Comparison of ENCODE assay signal across 23 cellular contexts in the genomic region with DNA sequence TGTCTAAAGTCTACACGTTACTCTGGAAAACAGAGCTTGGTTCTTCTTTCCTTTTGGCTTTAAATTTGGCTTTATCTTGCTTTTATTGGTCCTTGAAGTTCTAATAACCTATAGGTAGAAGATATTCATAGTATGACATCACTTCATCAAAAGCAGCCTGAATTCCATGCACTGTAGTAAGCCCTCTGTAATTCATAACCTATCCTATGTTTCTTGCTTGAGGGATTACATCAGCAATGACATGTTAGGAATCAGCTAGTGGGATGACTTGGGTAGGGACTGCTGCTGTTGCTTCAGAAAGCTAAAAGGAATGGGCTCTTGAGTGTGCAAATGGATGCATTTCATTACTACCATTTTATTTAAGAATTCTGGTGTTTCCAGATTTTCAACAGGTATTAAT.
DNase-seq lines count a peak whose midpoint lies in the region; ATAC-seq and TF ChIP-seq lines count a peak whose summit lies in the region.
"Had no signal": no experiment of that assay in that cellular context is flagged by ENCODE, and none has a peak within 500 bp of the region (broad histone marks: within the 10 kb centered on the region; RNA-seq: fewer than 3 reads in every experiment).

No MANE protein-coding gene starts in this region.

- no peak overlapping the region for H3K18ac ChIP-seq in IMR-90 (ENCODE audit: low read depth, low read length)

- no peaks in the 10 kb centered on the region for H3K36me3 Mint-ChIP-seq in chondrocyte (ENCODE audit: low read depth)
- H3K36me3 Mint-ChIP-seq: CD8-positive, alpha-beta T cell; IgD-negative memory B cell had no signal

- H3K4me1 Mint-ChIP-seq in chondrocyte (ENCODE audit: low read depth), result peaks cover 42% of the 10 kb centered on the region

- no peak overlapping the region for H2AK9ac ChIP-seq in IMR-90 (replicated peaks; ENCODE audit: low read depth, low read length, poor library complexity)

- TF ChIP-seq RAD21 in IMR-90 (IDR thresholded peaks at IDR 0.05; ENCODE audit: low read length), result no peak

- no peaks in the 10 kb centered on the region for H4K20me1 ChIP-seq in DND-41 (ENCODE audit: insufficient read depth, low read length)
- no peaks in the 10 kb centered on the region for H4K20me1 ChIP-seq in IMR-90 (ENCODE audit: insufficient read depth, low read length)

- WGBS in IMR-90 (ENCODE audit: extremely low coverage in 2 of 2, insufficient read length in 1 of 2), 2 experiments, result no CpG with 5 or more reads among the region's 1 CpG

- no peaks in the 10 kb centered on the region for H3K79me2 ChIP-seq in DND-41 (ENCODE audit: insufficient read depth, low read length)

- H2BK120ac ChIP-seq in IMR-90 (ENCODE audit: low read depth, low read length), result no peak overlapping the region

- no TSS peak for BruUV-seq in IMR-90 (replicated peaks; lab: Mats Ljungman, UMichigan)

- dilution Hi-C loops in IMR-90 (cut with HindIII; ENCODE audit: low sequenced_read_pairs, unreplicated experiment), result no loop called here

- no peak overlapping the region for H2BK5ac ChIP-seq in IMR-90 (ENCODE audit: low read depth, low read length, poor library complexity, severe bottlenecking)

- H4K5ac ChIP-seq in IMR-90 (ENCODE audit: low read depth, low read length), result no peak overlapping the region

- ATAC-seq in DND-41 (ENCODE audit: insufficient read depth, low read depth), result no peak
- peak; percentile 40; the same call in 1 of the 2 replicates for ATAC-seq in IMR-90 (ENCODE audit: low read depth)
- ATAC-seq in thoracic aorta (ENCODE audit: insufficient number of reproducible peaks, low FRiP score, low read depth), result no peak
- ATAC-seq in HG03354 (IDR thresholded peaks at IDR 0.05; ENCODE audit: poor library complexity, severe bottlenecking, unreplicated experiment), result no peak
- ATAC-seq: CD8-positive, alpha-beta T cell had no signal

- TF ChIP-seq POLR2A in IMR-90 (IDR thresholded peaks at IDR 0.05; ENCODE audit: low read depth, low read length), result no peak

- TF ChIP-seq CTCF in DND-41 (IDR thresholded peaks at IDR 0.05; ENCODE audit: borderline replicate concordance, extremely low read depth, low read length, poor library complexity, severe bottlenecking) (no peak), IMR-90 (conservative IDR thresholded peaks at IDR 0.05; ENCODE audit: low read depth, low read length) (no peak), chondrocyte (IDR thresholded peaks at IDR 0.05) (no peak), thoracic aorta (IDR thresholded peaks at IDR 0.05) (no peak)

- no peaks in the 10 kb centered on the region for H3K9me3 Mint-ChIP-seq in chondrocyte (ENCODE audit: low read depth)
- H3K9me3 Mint-ChIP-seq: CD8-positive, alpha-beta T cell; IgD-negative memory B cell had no signal

- H3K9me1 ChIP-seq in IMR-90 (ENCODE audit: insufficient read depth, low read length), result peaks cover 6% of the 10 kb centered on the region; the same call in 1 of the 2 replicates

- no peak overlapping the region for H4K91ac ChIP-seq in IMR-90 (ENCODE audit: insufficient read depth, low read depth, low read length)

- CTCF ChIA-PET in IMR-90 (lab: Yijun Ruan, JAX), result no interaction called here

- no peak overlapping the region for H3K9ac ChIP-seq in DND-41 (ENCODE audit: low read depth, low read length)
- H3K9ac ChIP-seq in IMR-90 (ENCODE audit: low read depth, low read length), result no peak overlapping the region

- H3K56ac ChIP-seq in IMR-90 (ENCODE audit: extremely low read depth, insufficient read depth, low read length), result no peak overlapping the region

- H3K4me3 Mint-ChIP-seq in chondrocyte (ENCODE audit: unreplicated experiment), result no peak overlapping the region
- H3K4me3 Mint-ChIP-seq: CD8-positive, alpha-beta T cell; IgD-negative memory B cell had no signal

- H3K4me3 ChIP-seq in DND-41 (ENCODE audit: low read depth in 1 of 2, low read length in 2 of 2), result no peak overlapping the region
- H3K4me3 ChIP-seq in IMR-90 (ENCODE audit: insufficient read depth, low read depth, low read length), result no peak overlapping the region
- no peak overlapping the region for H3K4me3 ChIP-seq in thoracic aorta
- H3K4me3 ChIP-seq in MG63, result no peak overlapping the region

- H3K27me3 ChIP-seq in DND-41 (ENCODE audit: insufficient read depth, low read length, poor library complexity), result no peaks in the 10 kb centered on the region
- no peaks in the 10 kb centered on the region for H3K27me3 ChIP-seq in IMR-90 (ENCODE audit: control insufficient read depth, insufficient read depth, low read length)
- H3K27me3 ChIP-seq in thoracic aorta (replicated peaks; ENCODE audit: insufficient read depth), result no peaks in the 10 kb centered on the region
- no peaks in the 10 kb centered on the region for H3K27me3 ChIP-seq in MG63

- POLR2A ChIA-PET in IMR-90 (lab: Charles Lee; ENCODE audit: unreplicated experiment), result no interaction called here

- peak overlapping the region; percentile 45 for H3K27ac ChIP-seq in DND-41 (ENCODE audit: low read length)
- no peak overlapping the region for H3K27ac ChIP-seq in IMR-90 (ENCODE audit: insufficient read depth, low read length)
- peak overlapping the region; percentile 39 to 83 for H3K27ac ChIP-seq in thoracic aorta

- H3K27me3 Mint-ChIP-seq in chondrocyte (ENCODE audit: low read depth), result no peaks in the 10 kb centered on the region
- H3K27me3 Mint-ChIP-seq: IgD-negative memory B cell had no signal

- peaks cover 66% of the 10 kb centered on the region for H3K4me1 ChIP-seq in DND-41 (ENCODE audit: insufficient read depth, low read length)
- peaks cover 3% of the 10 kb centered on the region; the same call in 1 of the 2 replicates for H3K4me1 ChIP-seq in IMR-90 (ENCODE audit: control insufficient read depth, insufficient read depth, low read length)
- peaks cover 14 to 53% of the 10 kb centered on the region in 2 donors for H3K4me1 ChIP-seq in thoracic aorta (ENCODE audit: control insufficient read depth in 1 of 2, low read depth in 2 of 2)

- H2AFZ ChIP-seq in DND-41 (ENCODE audit: low read depth, low read length) (no peak overlapping the region), IMR-90 (replicated peaks; ENCODE audit: low read length, poor library complexity) (no peak overlapping the region)

- peak overlapping the region; percentile 6 for H3K27ac Mint-ChIP-seq in chondrocyte (ENCODE audit: unreplicated experiment)
- H3K27ac Mint-ChIP-seq: CD8-positive, alpha-beta T cell; IgD-negative memory B cell had no signal

- H2BK20ac ChIP-seq in IMR-90 (ENCODE audit: low read depth, low read length), result no peak overlapping the region

- DNase-seq in DND-41, result no peak
- DNase-seq in IMR-90, result peak; percentile 76
- DNase-seq in chondrocyte (ENCODE audit: low spot score), result no peak
- no peak for DNase-seq in thoracic aorta (ENCODE audit: low spot score)
- no peak for DNase-seq in MG63
- DNase-seq in HUDEP-2 (lab: John Stamatoyannopoulos, UW; ENCODE audit: unreplicated experiment in 76 of 76), result no peak
- DNase-seq: 8988T; AML-193; C1 segment of cervical spinal cord; Calu3; CD8-positive, alpha-beta T cell; DMS153; GF-D8; H7; NCI-H1417; NCI-H1694 treated with DMSO at 0.1 percent for 48 hours; NCI-H2081 treated with DMSO at 0.1 percent for 48 hours; NCI-H2171 treated with DMSO at 0.1 percent for 48 hours; NCI-H524 treated with DMSO at 0.1 percent for 48 hours; OCI-M1; Right ventricle myocardium superior had no signal

- no peak overlapping the region for H2AK5ac ChIP-seq in IMR-90 (ENCODE audit: low read depth, low read length)

- intact Hi-C loops in IMR-90 (cut with micrococcal nuclease), result no loop called here

- no peak overlapping the region for H3K14ac ChIP-seq in IMR-90 (replicated peaks; ENCODE audit: low read depth, low read length)

- H3K4me2 ChIP-seq in DND-41 (ENCODE audit: insufficient read depth, low read length) (no peak overlapping the region), IMR-90 (ENCODE audit: low read depth, low read length) (no peak overlapping the region)

- H3K79me1 ChIP-seq in IMR-90 (ENCODE audit: low read depth in 1 of 2, low read length in 2 of 2), result no peaks in the 10 kb centered on the region

- H3K9me3 ChIP-seq in DND-41 (ENCODE audit: insufficient read depth, low read length, severe bottlenecking) (no peaks in the 10 kb centered on the region), IMR-90 (ENCODE audit: control insufficient read depth, insufficient read depth, low read length) (no peaks in the 10 kb centered on the region), thoracic aorta (no peaks in the 10 kb centered on the region), MG63 (no peaks in the 10 kb centered on the region)

- no peak overlapping the region for H3K23ac ChIP-seq in IMR-90 (ENCODE audit: low read depth, low read length)

- no peaks in the 10 kb centered on the region for H3K36me3 ChIP-seq in DND-41 (ENCODE audit: insufficient read depth, low read length)
- no peaks in the 10 kb centered on the region for H3K36me3 ChIP-seq in IMR-90 (ENCODE audit: control insufficient read depth, insufficient read depth, low read length)
- no peaks in the 10 kb centered on the region for H3K36me3 ChIP-seq in thoracic aorta
- no peaks in the 10 kb centered on the region for H3K36me3 ChIP-seq in MG63

- H4K8ac ChIP-seq in IMR-90 (ENCODE audit: low read depth in 2 of 2, low read length in 2 of 2), result no peak overlapping the region

- H3K4ac ChIP-seq in IMR-90 (ENCODE audit: low read depth, low read length), result no peak overlapping the region

- in situ Hi-C loops in IMR-90 (cut with MboI; ENCODE audit: low sequenced_read_pairs), result no loop called here

- H2BK15ac ChIP-seq in IMR-90 (ENCODE audit: low read depth, low read length), result no peak overlapping the region

TF ChIP-seq in IMR-90, 13 proteins besides CTCF, POLR2A, EP300 and RAD21:
- TF ChIP-seq NFE2L2 (IDR thresholded peaks at IDR 0.05; ENCODE audit: low read depth, low read length) (no peak), RFX5 (IDR thresholded peaks at IDR 0.05; ENCODE audit: low read depth, low read length) (no peak), BHLHE40 (IDR thresholded peaks at IDR 0.05; ENCODE audit: low read depth, low read length) (no peak), CEBPB (IDR thresholded peaks at IDR 0.05; ENCODE audit: low read depth, low read length) (peak; percentile 32; the same call in 1 of the 2 replicates), SMC3 (IDR thresholded peaks at IDR 0.05; ENCODE audit: low read depth, low read length) (no peak), MAZ (IDR thresholded peaks at IDR 0.05; ENCODE audit: borderline replicate concordance, low read depth, low read length) (no peak)
